Comparison of ENCODE assay signal across 10 cellular contexts in genomic region chr16:57349212-57350031, GRCh38. TPM values are rescaled to one million over a fixed set of nuclear protein-coding genes. Genes with fewer than 3 reads are reported as not detected.
A peak's percentile ranks its signal among the peaks of the same experiment; 100 is the strongest.
DNase-seq lines count a peak whose midpoint lies in the region; ATAC-seq and TF ChIP-seq lines count a peak whose summit lies in the region.
"Had no signal": no experiment of that assay in that cellular context is flagged by ENCODE, and none has a peak within 500 bp of the region (broad histone marks: within the 10 kb centered on the region; RNA-seq: fewer than 3 reads in every experiment).

No MANE protein-coding gene starts in this region.

- no peaks in the 10 kb centered on the region for H3K4me1 ChIP-seq in stomach

- POLR2A ChIA-PET in activated naive CD8-positive, alpha-beta T cell treated with anti-CD3 and anti-CD28 coated beads, Interleukin-2, amount 10 ng/mL, durations not matched to agents 7 days and 5 days (lab: Charles Lee), result no interaction called here

- peaks cover 0 to 5% (median 0%) of the 10 kb centered on the region in 4 donors for H3K9me3 ChIP-seq in stomach
- H3K9me3 ChIP-seq: ovary, thoracic aorta had no signal

- no peaks in the 10 kb centered on the region for H3K36me3 Mint-ChIP-seq in activated naive CD8-positive, alpha-beta T cell treated with anti-CD3 and anti-CD28 coated beads, Interleukin-2, amount 10 ng/mL, durations not matched to agents 7 days and 5 days

- peaks cover 4% of the 10 kb centered on the region for H3K9me3 Mint-ChIP-seq in activated naive CD8-positive, alpha-beta T cell treated with anti-CD3 and anti-CD28 coated beads, Interleukin-2, amount 10 ng/mL, durations not matched to agents 7 days and 5 days

- peaks cover 15% of the 10 kb centered on the region for H3K4me1 Mint-ChIP-seq in activated naive CD8-positive, alpha-beta T cell treated with anti-CD3 and anti-CD28 coated beads, Interleukin-2, amount 10 ng/mL, durations not matched to agents 7 days and 5 days

- no peaks in the 10 kb centered on the region for H3K36me3 ChIP-seq in stomach
- H3K36me3 ChIP-seq: ovary, thoracic aorta had no signal

- intact Hi-C loops in stomach (cut with DNase I; ENCODE audit: low total_unique reads), result no loop called here

- DNase-seq in GM12865 (ENCODE audit: low read depth) (peak; percentile 87), A172 (ENCODE audit: low spot score) (no peak), activated gamma-delta T cell (lab: John Stamatoyannopoulos, UW) (no peak), stomach (no peak), DMS 273 treated with DMSO at 0.1 percent for 48 hours (lab: John Stamatoyannopoulos, UW) (no peak)
- DNase-seq in activated naive CD8-positive, alpha-beta T cell treated with anti-CD3 and anti-CD28 coated beads, Interleukin-2, amount 10 ng/mL, durations not matched to agents 7 days and 5 days, result no peak
- DNase-seq: ovary had no signal

- WGBS in stomach, 5 donors, result 42 to 58% (median 49%) methylated on average over 14 of the region's 14 CpGs

- H3K27me3 Mint-ChIP-seq in activated naive CD8-positive, alpha-beta T cell treated with anti-CD3 and anti-CD28 coated beads, Interleukin-2, amount 10 ng/mL, durations not matched to agents 7 days and 5 days, result peaks cover 58% of the 10 kb centered on the region

- TF ChIP-seq POLR2A in stomach (IDR thresholded peaks at IDR 0.05), result no peak

- H3K27ac ChIP-seq in stomach, result no peak overlapping the region
- H3K27ac ChIP-seq: ovary, thoracic aorta had no signal

- H3K4me3 ChIP-seq in GM12865 (ENCODE audit: low read depth, low read length), result peak overlapping the region; percentile 31; the same call in 1 of the 2 replicates
- H3K4me3 ChIP-seq in stomach, result no peak overlapping the region
- H3K4me3 ChIP-seq: ovary, thoracic aorta had no signal

- peaks cover 0 to 30% (median 0%) of the 10 kb centered on the region in 3 donors for H3K27me3 ChIP-seq in stomach
- H3K27me3 ChIP-seq: ovary had no signal

- ATAC-seq in GM19372 (IDR thresholded peaks at IDR 0.05; ENCODE audit: low read depth, unreplicated experiment) (peak; percentile 88), HG03103 (IDR thresholded peaks at IDR 0.05; ENCODE audit: low read depth, unreplicated experiment) (peak; percentile 80)
- ATAC-seq in activated naive CD8-positive, alpha-beta T cell treated with anti-CD3 and anti-CD28 coated beads, Interleukin-2, amount 10 ng/mL, durations not matched to agents 7 days and 5 days (ENCODE audit: low read depth), result peak; percentile 68

- no peak for TF ChIP-seq CTCF in GM12865 (IDR thresholded peaks at IDR 0.05; ENCODE audit: insufficient read depth, low read depth, low read length, missing control alignments)
- no peak for TF ChIP-seq CTCF in stomach (IDR thresholded peaks at IDR 0.05)

- peak overlapping the region; percentile 39 for H3K4me3 Mint-ChIP-seq in activated naive CD8-positive, alpha-beta T cell treated with anti-CD3 and anti-CD28 coated beads, Interleukin-2, amount 10 ng/mL, durations not matched to agents 7 days and 5 days

- no peak for TF ChIP-seq EP300 in stomach (IDR thresholded peaks at IDR 0.05)

- no peak overlapping the region for H3K27ac Mint-ChIP-seq in activated naive CD8-positive, alpha-beta T cell treated with anti-CD3 and anti-CD28 coated beads, Interleukin-2, amount 10 ng/mL, durations not matched to agents 7 days and 5 days

RNA-seq across cellular contexts. Expression of gene CCL22, which starts 9.2 kb away (rescaled TPM):
- total RNA-seq in activated naive CD8-positive, alpha-beta T cell treated with anti-CD3 and anti-CD28 coated beads, Interleukin-2, amount 10 ng/mL, durations not matched to agents 7 days and 5 days, result under 1 TPM; 0.17 to 0.33 TPM
- total RNA-seq in A172 (2014; rRNA removed; shearing (Covaris generic)), result not detected in 2 replicates
- total RNA-seq in stomach, result under 1 TPM in 1 of 5 donors, not detected in 4; 0.37 TPM
- under 1 TPM; 0.12 to 0.45 (median 0.15) TPM for polyA plus RNA-seq in stomach
- total RNA-seq: thoracic aorta had no signal

RNA-seq across cellular contexts. Expression of gene CX3CL1, which starts 22.9 kb away (rescaled TPM):
- not detected for total RNA-seq in activated naive CD8-positive, alpha-beta T cell treated with anti-CD3 and anti-CD28 coated beads, Interleukin-2, amount 10 ng/mL, durations not matched to agents 7 days and 5 days
- total RNA-seq in A172 (2014; rRNA removed; shearing (Covaris generic)), result 0.79 and 0.88 TPM in 2 replicates
- total RNA-seq in stomach, result 10 to 100 TPM in 1 of 5 donors, 1 to 10 TPM in 2, not detected in 2; 1.3 to 43.8 (median 7.1) TPM
- polyA plus RNA-seq in stomach, result 10 to 100 TPM in 1 of 3 donors, 1 to 10 TPM in 2; 3.2 to 11.5 (median 6.4) TPM

RNA-seq across cellular contexts. Expression of gene CCL17, which starts 55.1 kb away (rescaled TPM):
- not detected for total RNA-seq in activated naive CD8-positive, alpha-beta T cell treated with anti-CD3 and anti-CD28 coated beads, Interleukin-2, amount 10 ng/mL, durations not matched to agents 7 days and 5 days
- 3.4 and 14.2 TPM in 2 replicates for total RNA-seq in A172 (2014; rRNA removed; shearing (Covaris generic))
- not detected for total RNA-seq in stomach
- polyA plus RNA-seq in stomach, result 1 to 10 TPM in 1 of 3 donors, not detected in 2; 3.9 TPM
- total RNA-seq: ovary, thoracic aorta had no signal
- polyA plus RNA-seq: ovary had no signal
